8 cellular contexts compared by ENCODE assay signal in genomic region chr1:45584351-45585109, GRCh38. TPM values are rescaled to one million over a fixed set of nuclear protein-coding genes. Genes with fewer than 3 reads are reported as not detected.
DNase-seq lines count a peak whose midpoint lies in the region; ATAC-seq and TF ChIP-seq lines count a peak whose summit lies in the region.

No MANE protein-coding gene starts in this region.

- H3K36me3 Mint-ChIP-seq in MCF 10A (ENCODE audit: insufficient read depth, unreplicated experiment), result peaks cover 12% of the 10 kb centered on the region

- peaks cover 15% of the 10 kb centered on the region for H3K4me1 Mint-ChIP-seq in MCF 10A (ENCODE audit: insufficient read depth, unreplicated experiment)

- ATAC-seq in GM18498 (IDR thresholded peaks at IDR 0.05; ENCODE audit: unreplicated experiment), result peak; percentile 33
- peak; percentile 34 for ATAC-seq in HG03095 (IDR thresholded peaks at IDR 0.05; ENCODE audit: unreplicated experiment)
- ATAC-seq in HG03571 (IDR thresholded peaks at IDR 0.05; ENCODE audit: unreplicated experiment), result no peak

- TSS peak; percentile 68 for BruUV-seq in MCF 10A (replicated peaks; lab: Mats Ljungman, UMichigan)

- CTCF ChIA-PET in MCF 10A (lab: Yijun Ruan, JAX), result interaction anchor here (1.0 kb wide), 1 partner anchor 84 kb away, joined by 3 read pairs; the partner anchor contains the start of genes CCDC163 and MMACHC

- H3K27ac Mint-ChIP-seq in MCF 10A (ENCODE audit: low read depth, unreplicated experiment), result peak overlapping the region; percentile 68

- TF ChIP-seq CTCF in VCaP (conservative IDR thresholded peaks at IDR 0.05) (no peak), MCF 10A (IDR thresholded peaks at IDR 0.05; ENCODE audit: unreplicated experiment) (no peak)

- intact Hi-C loops in MCF 10A (cut with micrococcal nuclease), result no loop called here

- DNase-seq in NCI-H2196 (lab: John Stamatoyannopoulos, UW; ENCODE audit: unreplicated experiment) (peak; percentile 95), MCF 10A (ENCODE audit: unreplicated experiment) (peak; percentile 92), iPS-NIHi11 (ENCODE audit: low spot score) (peak; percentile 93)

- peak overlapping the region; percentile 89 for H3K4me3 Mint-ChIP-seq in MCF 10A (ENCODE audit: unreplicated experiment)

- peak overlapping the region; percentile 76 to 100 (median 91) for H3K4me3 ChIP-seq in skin epidermis

- H3K27me3 Mint-ChIP-seq in MCF 10A (ENCODE audit: insufficient read depth, unreplicated experiment), result no peaks in the 10 kb centered on the region

- POLR2A ChIA-PET in MCF 10A (lab: Yijun Ruan, JAX), result interaction anchor here (0.7 to 3.6 kb wide), 20 partner anchors 10 to 662 kb away, joined by 3 to 30 read pairs (median 6); partner anchors contain the start of genes AKR1A1, GPBP1L1, MAST2 and MMACHC

- H3K27ac ChIP-seq in VCaP (peak overlapping the region; percentile 89), skin epidermis (peak overlapping the region; percentile 41 to 95 (median 87))

- no peaks in the 10 kb centered on the region for H3K9me3 Mint-ChIP-seq in MCF 10A (ENCODE audit: unreplicated experiment)

RNA-seq across cellular contexts. Expression of gene NASP, which starts 0.7 kb away (rescaled TPM):
- total RNA-seq in MCF 10A (2022), result 76.4 and 84.6 TPM in 2 replicates

RNA-seq across cellular contexts. Expression of gene AKR1A1, which starts 33.9 kb away (rescaled TPM):
- 108 and 142 TPM in 2 replicates for total RNA-seq in MCF 10A (2022)

RNA-seq across cellular contexts. Expression of gene CCDC17, which starts 39.3 kb away (rescaled TPM):
- 3.9 and 4.9 TPM in 2 replicates for total RNA-seq in MCF 10A (2022)
